ENCODE assay signal across 31 cellular contexts in the genomic region with DNA sequence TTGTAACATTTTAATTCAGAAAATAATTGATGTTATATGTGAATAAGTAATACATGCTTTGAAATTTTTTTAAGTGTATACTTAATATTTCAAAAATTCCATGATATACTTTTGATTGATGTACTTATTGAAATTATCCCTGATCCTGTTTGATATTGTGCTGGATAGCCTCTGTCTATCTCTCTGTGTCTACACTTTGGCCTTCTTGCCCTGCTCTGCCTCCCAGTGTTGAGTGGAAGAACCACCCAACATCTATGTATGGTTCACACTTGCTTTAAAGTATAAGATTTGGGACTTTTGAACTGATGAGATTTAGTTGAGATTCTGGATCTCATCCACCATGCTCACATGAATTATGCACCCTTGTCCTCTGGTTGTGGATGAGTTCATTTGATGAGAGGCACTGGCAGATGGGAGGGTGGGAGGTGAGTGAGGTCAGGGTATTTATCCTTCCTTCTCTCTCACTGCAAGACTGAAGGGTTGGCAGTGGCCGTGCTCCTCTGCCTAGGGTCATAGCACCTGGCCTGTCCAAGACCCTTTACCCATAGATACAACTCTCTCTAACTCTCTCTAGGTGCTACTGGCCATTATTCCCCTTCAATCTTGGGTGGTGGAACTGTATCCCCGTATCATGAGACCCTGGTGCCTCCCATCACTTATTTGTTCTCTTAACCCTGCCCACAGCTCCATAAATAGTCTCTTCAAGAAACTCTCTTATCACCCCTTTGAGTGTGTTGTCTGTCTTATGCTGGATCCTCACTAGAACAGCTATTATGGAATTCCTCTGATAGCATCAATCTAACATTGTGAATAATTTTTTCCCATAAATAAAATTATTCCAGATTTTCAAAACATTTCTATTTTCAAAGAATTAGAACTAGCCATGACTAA.
"Had no signal": no experiment of that assay in that cellular context is flagged by ENCODE, and none has a peak within 500 bp of the region (broad histone marks: within the 10 kb centered on the region; RNA-seq: fewer than 3 reads in every experiment).

No MANE protein-coding gene starts in this region.

- H3K4me3 Mint-ChIP-seq: activated CD8-positive, alpha-beta memory T cell treated with anti-CD3 and anti-CD28 coated beads, Interleukin-2, amount 10 ng/mL, durations not matched to agents 7 days and 5 days; activated naive CD4-positive, alpha-beta T cell treated with anti-CD3 and anti-CD28 coated beads, Interleukin-2, amount 50 U/mL, for 24 hours; activated naive CD8-positive, alpha-beta T cell treated with anti-CD3 and anti-CD28 coated beads, Interleukin-2, amount 50 U/mL, for 24 hours; activated T-cell treated with anti-CD3 and anti-CD28 coated beads, Interleukin-2, amount 50 U/mL, for 24 hours; activated T-helper 1 cell treated with anti-CD3 and anti-CD28 coated beads, Interleukin-12 subunit alpha, Interleukin-12 subunit beta, Interleukin-2, Interleukin-4 antibody, amounts not matched to agents 30 ng/mL and 10 ng/mL and 1 ng/mL, durations not matched to agents 14 hours and 24 hours and 36 hours; T-helper 17 cell; WTC11 had no signal

- DNase-seq: activated CD4-positive, alpha-beta T cell treated with anti-CD3 and anti-CD28 coated beads for 48 hours; activated CD4-positive, alpha-beta T cell treated with anti-CD3 and anti-CD28 coated beads, Interleukin-2, amount 50 U/mL, for 48 hours; activated CD4-positive, CD25-positive, alpha-beta regulatory T cell treated with anti-CD3 and anti-CD28 coated beads, Interleukin-2, amount 50 U/mL, for 72 hours; activated CD8-positive, alpha-beta memory T cell treated with anti-CD3 and anti-CD28 coated beads, Interleukin-2, amount 10 ng/mL, durations not matched to agents 7 days and 5 days; activated effector memory CD4-positive, alpha-beta T cell treated with Interleukin-2 at 50 U/mL for 16 hours; activated naive CD4-positive, alpha-beta T cell; activated naive CD8-positive, alpha-beta T cell treated with anti-CD3 and anti-CD28 coated beads, Interleukin-2, amount 50 U/mL, for 24 hours; activated T-cell treated with anti-CD3 and anti-CD28 coated beads, Interleukin-2, amount 50 U/mL, for 24 hours; amniotic stem cell; body of pancreas; Karpas-422; MM.1S; NCI-H1105; NCI-H1436 treated with DMSO at 0.1 percent for 48 hours; NCI-H187; NCI-H2081; NCI-H510A treated with DMSO at 0.1 percent for 48 hours; NCI-H69; NK-92 treated with Interleukin-12 subunit alpha and Interleukin-12 subunit beta, amount 100 ng/mL, for 24 hours; OCI-M1; RPMI8226; SHP77; T-helper 17 cell; T-helper 9 cell had no signal

- H3K4me3 ChIP-seq: ascending aorta, body of pancreas, K562, SJSA1 had no signal

- H3K27me3 Mint-ChIP-seq: activated naive CD8-positive, alpha-beta T cell treated with anti-CD3 and anti-CD28 coated beads, Interleukin-2, amount 50 U/mL, for 24 hours had no signal

- H3K27me3 ChIP-seq: ascending aorta, body of pancreas, SJSA1 had no signal

- H3K4me1 ChIP-seq: ascending aorta, body of pancreas, SJSA1 had no signal

- H3K27ac ChIP-seq: ascending aorta, body of pancreas, SJSA1 had no signal

- H3K27ac Mint-ChIP-seq: activated CD8-positive, alpha-beta memory T cell treated with anti-CD3 and anti-CD28 coated beads, Interleukin-2, amount 10 ng/mL, durations not matched to agents 7 days and 5 days; activated naive CD4-positive, alpha-beta T cell treated with anti-CD3 and anti-CD28 coated beads, Interleukin-2, amount 50 U/mL, for 24 hours; activated naive CD8-positive, alpha-beta T cell treated with anti-CD3 and anti-CD28 coated beads, Interleukin-2, amount 50 U/mL, for 24 hours; activated T-cell treated with anti-CD3 and anti-CD28 coated beads, Interleukin-2, amount 50 U/mL, for 24 hours; activated T-helper 1 cell treated with anti-CD3 and anti-CD28 coated beads, Interleukin-12 subunit alpha, Interleukin-12 subunit beta, Interleukin-2, Interleukin-4 antibody, amounts not matched to agents 30 ng/mL and 10 ng/mL and 1 ng/mL, durations not matched to agents 14 hours and 24 hours and 36 hours; T-helper 17 cell; WTC11 had no signal

- H3K36me3 Mint-ChIP-seq: activated CD8-positive, alpha-beta memory T cell treated with anti-CD3 and anti-CD28 coated beads, Interleukin-2, amount 10 ng/mL, durations not matched to agents 7 days and 5 days; activated naive CD4-positive, alpha-beta T cell treated with anti-CD3 and anti-CD28 coated beads, Interleukin-2, amount 50 U/mL, for 24 hours had no signal

- H3K9me3 Mint-ChIP-seq: activated T-cell treated with anti-CD3 and anti-CD28 coated beads, Interleukin-2, amount 50 U/mL, for 24 hours had no signal

- ATAC-seq: activated CD8-positive, alpha-beta memory T cell treated with anti-CD3 and anti-CD28 coated beads, Interleukin-2, amount 10 ng/mL, durations not matched to agents 7 days and 5 days; activated naive CD8-positive, alpha-beta T cell treated with anti-CD3 and anti-CD28 coated beads, Interleukin-2, amount 50 U/mL, for 24 hours; body of pancreas; K562; Panc1; T-helper 17 cell; WTC11 had no signal

- H3K9me3 ChIP-seq: ascending aorta, body of pancreas, SJSA1 had no signal

- H3K4me1 Mint-ChIP-seq: activated CD8-positive, alpha-beta memory T cell treated with anti-CD3 and anti-CD28 coated beads, Interleukin-2, amount 10 ng/mL, durations not matched to agents 7 days and 5 days; activated naive CD4-positive, alpha-beta T cell treated with anti-CD3 and anti-CD28 coated beads, Interleukin-2, amount 50 U/mL, for 24 hours; activated naive CD8-positive, alpha-beta T cell treated with anti-CD3 and anti-CD28 coated beads, Interleukin-2, amount 50 U/mL, for 24 hours; T-helper 17 cell had no signal

- H3K36me3 ChIP-seq: ascending aorta, SJSA1 had no signal
